Comparison of ENCODE assay signal across 1 cellular context in genomic region chr13:102805680-102806079, GRCh38.
TF ChIP-seq lines count a peak whose summit lies in the region.

No MANE protein-coding gene starts in this region.

TF ChIP-seq in SK-N-SH, 30 proteins besides CTCF, POLR2A, EP300 and RAD21 (continued from another document):
- TF ChIP-seq FOXM1 (IDR thresholded peaks at IDR 0.05; ENCODE audit: low read depth), result no peak
- TF ChIP-seq NFIC (IDR thresholded peaks at IDR 0.05; ENCODE audit: borderline replicate concordance), result no peak
- no peak for TF ChIP-seq MXI1 (IDR thresholded peaks at IDR 0.05; ENCODE audit: low read depth, low read length)
